In genomic region chrX:129763666-129764065, GRCh38 we compare ENCODE assay signal across 27 cellular contexts. TPM values are rescaled to one million over a fixed set of nuclear protein-coding genes. Genes with fewer than 3 reads are reported as not detected.
DNase-seq lines count a peak whose midpoint lies in the region; ATAC-seq, FAIRE-seq and TF ChIP-seq lines count a peak whose summit lies in the region.
"Had no signal": no experiment of that assay in that cellular context is flagged by ENCODE, and none has a peak within 500 bp of the region (broad histone marks: within the 10 kb centered on the region; RNA-seq: fewer than 3 reads in every experiment).

No MANE protein-coding gene starts in this region.

- no peaks in the 10 kb centered on the region for H3K9me3 Mint-ChIP-seq in activated naive CD4-positive, alpha-beta T cell treated with anti-CD3 and anti-CD28 coated beads, Interleukin-2, amount 50 U/mL, for 24 hours
- H3K9me3 Mint-ChIP-seq in activated naive CD8-positive, alpha-beta T cell treated with anti-CD3 and anti-CD28 coated beads for 36 hours, result no peaks in the 10 kb centered on the region
- H3K9me3 Mint-ChIP-seq: CD4-positive, alpha-beta T cell; CD8-positive, alpha-beta memory T cell; HFFc6 had no signal

- H3K9me3 ChIP-seq in KOPT-K1 (ENCODE audit: insufficient read depth, low read length, poor library complexity, severe bottlenecking) (no peaks in the 10 kb centered on the region), K562 (replicated peaks; ENCODE audit: control insufficient read depth, insufficient read depth, low read depth, low read length) (no peaks in the 10 kb centered on the region)
- H3K9me3 ChIP-seq: BE2C; BLaER1 treated with 17β-estradiol and CSF1 and Interleukin-3, amounts not matched to agents 10 nM and 100 nM; HAP-1 had no signal

- no peaks in the 10 kb centered on the region for H3K9me1 ChIP-seq in K562 (ENCODE audit: control insufficient read depth, insufficient read depth, low read length)

- FAIRE-seq in GM18507 (lab: Jason Lieb, UNC) (peak; percentile 57), K562 (lab: Jason Lieb, UNC) (no peak)
- FAIRE-seq: A204.1, D721Med, H54 had no signal

- no peak overlapping the region for H3K4me2 ChIP-seq in K562 (ENCODE audit: insufficient read depth, low read length)

- peaks cover 6 to 11% of the 10 kb centered on the region in 2 experiments; a peak in 4 of 5 replicates for H3K4me1 ChIP-seq in K562 (replicated peaks in 1 of 2; ENCODE audit: control insufficient read depth in 2 of 2, insufficient read depth in 2 of 2, low read length in 2 of 2)
- H3K4me1 ChIP-seq: BE2C, HAP-1 had no signal

- no peaks in the 10 kb centered on the region for H3K79me2 ChIP-seq in K562 (ENCODE audit: control insufficient read depth, insufficient read depth, low read length)

- peak overlapping the region; percentile 28 for H3K27ac ChIP-seq in KOPT-K1 (ENCODE audit: low read depth, low read length, poor library complexity, severe bottlenecking)
- H3K27ac ChIP-seq in K562 (ENCODE audit: extremely low read depth, low read depth, low read length), result no peak overlapping the region
- H3K27ac ChIP-seq: 22Rv1; BLaER1 treated with 17β-estradiol and CSF1 and Interleukin-3, amounts not matched to agents 10 nM and 100 nM had no signal

- H2AFZ ChIP-seq in K562 (ENCODE audit: low read depth, low read length), result no peak overlapping the region

- POLR2A ChIA-PET in K562 (lab: Yijun Ruan, JAX), result interaction anchor here (0.5 to 0.6 kb wide), 2 partner anchors 264 to 290 kb away, joined by 3 read pairs; no protein-coding TSS in a partner anchor

- H3K27me3 Mint-ChIP-seq in activated naive CD4-positive, alpha-beta T cell treated with anti-CD3 and anti-CD28 coated beads, Interleukin-2, amount 50 U/mL, for 24 hours, result no peaks in the 10 kb centered on the region
- no peaks in the 10 kb centered on the region for H3K27me3 Mint-ChIP-seq in activated naive CD8-positive, alpha-beta T cell treated with anti-CD3 and anti-CD28 coated beads for 36 hours
- H3K27me3 Mint-ChIP-seq: CD4-positive, alpha-beta T cell had no signal

- H3K36me3 Mint-ChIP-seq in activated naive CD4-positive, alpha-beta T cell treated with anti-CD3 and anti-CD28 coated beads, Interleukin-2, amount 50 U/mL, for 24 hours, result no peaks in the 10 kb centered on the region
- no peaks in the 10 kb centered on the region for H3K36me3 Mint-ChIP-seq in activated naive CD8-positive, alpha-beta T cell treated with anti-CD3 and anti-CD28 coated beads for 36 hours
- H3K36me3 Mint-ChIP-seq: CD14-positive monocyte had no signal

- DNase-seq in activated naive CD4-positive, alpha-beta T cell (lab: John Stamatoyannopoulos, UW), result no peak
- DNase-seq in GM18507 (ENCODE audit: extremely low spot score, insufficient read length, low read depth), result no peak
- DNase-seq in K562 (ENCODE audit: extremely low read depth in 1 of 4, low spot score in 3 of 4), result no peak
- no peak for DNase-seq in activated naive CD8-positive, alpha-beta T cell treated with anti-CD3 and anti-CD28 coated beads for 36 hours
- DNase-seq: ACHN; AML-193; BE2C; CD4-positive, alpha-beta T cell; CD8-positive, alpha-beta memory T cell; DMS 273 treated with DMSO at 0.1 percent for 48 hours; DMS79; GF-D8; GOT3; HFFc6 had no signal

- TF ChIP-seq CTCF in K562 (IDR thresholded peaks at IDR 0.05 in 2 of 3, conservative IDR thresholded peaks at IDR 0.05 in 1 of 3; ENCODE audit: insufficient read depth in 2 of 3, low read depth in 1 of 3, low read length in 3 of 3), result no peak

- H3K9ac ChIP-seq in K562 (ENCODE audit: insufficient read depth in 1 of 2, low read depth in 2 of 2, low read length in 2 of 2), result no peak overlapping the region
- H3K9ac ChIP-seq: BLaER1 treated with 17β-estradiol and CSF1 and Interleukin-3, amounts not matched to agents 10 nM and 100 nM had no signal

- TF ChIP-seq RAD21 in K562 (CRISPR knock-in tag; conservative IDR thresholded peaks at IDR 0.05 in 1 of 2, IDR thresholded peaks at IDR 0.05 in 1 of 2), result no peak

- TF ChIP-seq POLR2A in K562 (conservative IDR thresholded peaks at IDR 0.05), result no peak

- no peak for ATAC-seq in K562
- ATAC-seq in GM18858 (IDR thresholded peaks at IDR 0.05; ENCODE audit: unreplicated experiment), result no peak
- no peak for ATAC-seq in HG02981 (IDR thresholded peaks at IDR 0.05; ENCODE audit: unreplicated experiment)

- in situ Hi-C loops in K562 (cut with MboI), result no loop called here

- TF ChIP-seq EP300 in K562 (IDR thresholded peaks at IDR 0.05; ENCODE audit: low read length), result no peak

- no peaks in the 10 kb centered on the region for H3K27me3 ChIP-seq in K562 (ENCODE audit: control insufficient read depth in 2 of 2, insufficient read depth in 2 of 2, low read length in 2 of 2)
- H3K27me3 ChIP-seq: BE2C had no signal

- no peak overlapping the region for H3K4me3 ChIP-seq in K562
- H3K4me3 ChIP-seq: BLaER1 treated with 17β-estradiol and CSF1 and Interleukin-3, amounts not matched to agents 10 nM and 100 nM; HAP-1 had no signal

- no peak overlapping the region for H3K4me3 Mint-ChIP-seq in activated naive CD4-positive, alpha-beta T cell treated with anti-CD3 and anti-CD28 coated beads, Interleukin-2, amount 50 U/mL, for 24 hours
- H3K4me3 Mint-ChIP-seq in activated naive CD8-positive, alpha-beta T cell treated with anti-CD3 and anti-CD28 coated beads for 36 hours, result no peak overlapping the region
- H3K4me3 Mint-ChIP-seq: CD14-positive monocyte; CD4-positive, alpha-beta T cell; CD8-positive, alpha-beta memory T cell; HFFc6 had no signal

- BruUV-seq in K562 (replicated peaks; lab: Mats Ljungman, UMichigan), result no TSS peak

- CTCF ChIA-PET in K562 (lab: Yijun Ruan, JAX; ENCODE audit: low intra/inter-chr PET ratio), result no interaction called here

- no peaks in the 10 kb centered on the region for H4K20me1 ChIP-seq in K562 (replicated peaks; ENCODE audit: control insufficient read depth, insufficient read depth, low read length)
- H4K20me1 ChIP-seq: BLaER1 treated with 17β-estradiol and CSF1 and Interleukin-3, amounts not matched to agents 10 nM and 100 nM had no signal

- peaks cover 50% of the 10 kb centered on the region for H3K4me1 Mint-ChIP-seq in activated naive CD4-positive, alpha-beta T cell treated with anti-CD3 and anti-CD28 coated beads, Interleukin-2, amount 50 U/mL, for 24 hours
- H3K4me1 Mint-ChIP-seq in activated naive CD8-positive, alpha-beta T cell treated with anti-CD3 and anti-CD28 coated beads for 36 hours, result peaks cover 31% of the 10 kb centered on the region

- intact Hi-C loops in K562 (cut with micrococcal nuclease), result no loop called here

- H3K36me3 ChIP-seq in KOPT-K1 (ENCODE audit: insufficient read depth, low read length), result peaks cover 43% of the 10 kb centered on the region
- H3K36me3 ChIP-seq in K562 (ENCODE audit: control insufficient read depth, insufficient read depth, low read length), result no peaks in the 10 kb centered on the region
- H3K36me3 ChIP-seq: BE2C; BLaER1 treated with 17β-estradiol and CSF1 and Interleukin-3, amounts not matched to agents 10 nM and 100 nM; HAP-1 had no signal

- peak overlapping the region; percentile 41 for H3K27ac Mint-ChIP-seq in activated naive CD4-positive, alpha-beta T cell treated with anti-CD3 and anti-CD28 coated beads, Interleukin-2, amount 50 U/mL, for 24 hours
- H3K27ac Mint-ChIP-seq in activated naive CD8-positive, alpha-beta T cell treated with anti-CD3 and anti-CD28 coated beads for 36 hours, result no peak overlapping the region
- H3K27ac Mint-ChIP-seq: CD14-positive monocyte; CD4-positive, alpha-beta T cell; HFFc6 had no signal

TF ChIP-seq in K562, 482 proteins besides CTCF, POLR2A, EP300 and RAD21 (continues in another document):
- no peak for TF ChIP-seq HNRNPH1 (optimal IDR thresholded peaks at IDR 0.05; ENCODE audit: low read depth, low read length)
- TF ChIP-seq ZBTB8A (IDR thresholded peaks at IDR 0.05; ENCODE audit: partially characterized antibody), result no peak

RNA-seq across cellular contexts. Expression of gene SASH3, which starts 16.1 kb away (rescaled TPM):
- total RNA-seq in K562 (2011; cell fraction: chromatin; rRNA removed; ENCODE audit: low replicate concordance), result not detected in 2 replicates
- total RNA-seq in K562 (2011; cell fraction: nucleolus; rRNA removed), result not detected in 2 replicates
- not detected in 2 replicates for total RNA-seq in K562 (2011; cell fraction: nucleoplasm; rRNA removed)
- total RNA-seq in K562 (2014; rRNA removed), result 0.08 and 0.14 TPM in 2 replicates
- 0.06 and 0.07 TPM in 2 replicates for total RNA-seq in K562 (2014; rRNA removed; fragmentation: Illumina TruSeq; extraction: Trizol)
- 0.72 and 1.1 TPM in 2 replicates for total RNA-seq in K562 (2015; rRNA removed; fragmentation: Illumina TruSeq; extraction: Trizol)
- total RNA-seq in K562 (2021), result 0.34 and 0.35 TPM in 2 replicates
- 0.06 and 0.08 TPM in 2 replicates for polyA plus RNA-seq in K562 (2011; rRNA removed)
- 0.04 and 0.06 TPM in 2 replicates for polyA plus RNA-seq in K562 (2011; cell fraction: cytosol; rRNA removed)
- polyA plus RNA-seq in K562 (2011; cell fraction: nucleus; rRNA removed), result 0.04 and 0.07 TPM in 2 replicates
- polyA plus RNA-seq in K562 (2012), result 0.21 and 0.75 TPM in 2 replicates
- 0.10 and 0.14 TPM in 2 replicates for polyA plus RNA-seq in K562 (2014; fragmentation: Illumina TruSeq; extraction: Trizol)
- polyA plus RNA-seq in K562 (2014; fragmentation: Nextera tagmentation; extraction: Ambion mirVana), result under 1 TPM; 0.03 to 0.06 TPM
- 0.08 and 0.13 TPM in 2 replicates for polyA plus RNA-seq in K562 (2014; rRNA removed)
- polyA minus RNA-seq in K562 (2011; rRNA and poly(A)+ RNA removed), result not detected in 2 replicates
- not detected in 2 replicates for polyA minus RNA-seq in K562 (2011; cell fraction: cytosol; rRNA and poly(A)+ RNA removed)
- polyA minus RNA-seq in K562 (2011; cell fraction: nucleus; rRNA and poly(A)+ RNA removed), result not detected in 2 replicates
- 100 to 1,000 TPM; 121 to 123 TPM for total RNA-seq in activated naive CD8-positive, alpha-beta T cell treated with anti-CD3 and anti-CD28 coated beads for 36 hours
- total RNA-seq: Daoy, G401, HFFc6 had no signal

RNA-seq across cellular contexts. Expression of gene XPNPEP2, which starts 24.9 kb away (rescaled TPM):
- not detected in 2 replicates for total RNA-seq in K562 (2011; cell fraction: chromatin; rRNA removed; ENCODE audit: low replicate concordance)
- not detected in 2 replicates for total RNA-seq in K562 (2011; cell fraction: nucleolus; rRNA removed)
- not detected in 2 replicates for total RNA-seq in K562 (2011; cell fraction: nucleoplasm; rRNA removed)
- total RNA-seq in K562 (2014; rRNA removed), result not detected in 2 replicates
- total RNA-seq in K562 (2014; rRNA removed; fragmentation: Illumina TruSeq; extraction: Trizol), result not detected in 2 replicates
- total RNA-seq in K562 (2015; rRNA removed; fragmentation: Illumina TruSeq; extraction: Trizol), result not detected in 2 replicates
- 0.04 TPM in 1 of 2 replicates, not detected in the other for total RNA-seq in K562 (2021)
- polyA plus RNA-seq in K562 (2011; rRNA removed), result 0.01 TPM in 1 of 2 replicates, not detected in the other
- polyA plus RNA-seq in K562 (2011; cell fraction: cytosol; rRNA removed), result 0.03 and 0.04 TPM in 2 replicates
- polyA plus RNA-seq in K562 (2011; cell fraction: nucleus; rRNA removed), result not detected in 2 replicates
- 0.05 and 0.11 TPM in 2 replicates for polyA plus RNA-seq in K562 (2012)
- polyA plus RNA-seq in K562 (2014; fragmentation: Illumina TruSeq; extraction: Trizol), result 0.13 TPM in 1 of 2 replicates, not detected in the other
- under 1 TPM in 1 of 2 experiments, not detected in 1; 0.03 TPM for polyA plus RNA-seq in K562 (2014; fragmentation: Nextera tagmentation; extraction: Ambion mirVana)
- 0.19 TPM in 1 of 2 replicates, not detected in the other for polyA plus RNA-seq in K562 (2014; rRNA removed)
- polyA minus RNA-seq in K562 (2011; rRNA and poly(A)+ RNA removed), result not detected in 2 replicates
- not detected in 2 replicates for polyA minus RNA-seq in K562 (2011; cell fraction: cytosol; rRNA and poly(A)+ RNA removed)
- polyA minus RNA-seq in K562 (2011; cell fraction: nucleus; rRNA and poly(A)+ RNA removed), result not detected in 2 replicates
- under 1 TPM; 0.12 to 0.32 TPM for total RNA-seq in activated naive CD8-positive, alpha-beta T cell treated with anti-CD3 and anti-CD28 coated beads for 36 hours
- total RNA-seq: Daoy, G401, HFFc6 had no signal
- polyA plus RNA-seq: CD14-positive monocyte had no signal

Comparison
In these comparisons a context has a peak if more than half of its experiments do, and no peak if none do; other contexts are left out.
1. RNA of gene SASH3, which starts 16.1 kb away (total RNA-seq): 121 to 123 TPM in activated naive CD8-positive, alpha-beta T cell treated with anti-CD3 and anti-CD28 coated beads for 36 hours; 0.06 to 1.1 TPM in K562; every median in the first group is over 10 times any median in the second.